1 cellular context compared by ENCODE assay signal in genomic region chr18:62693659-62694058, GRCh38.
TF ChIP-seq lines count a peak whose summit lies in the region.

No MANE protein-coding gene starts in this region.

TF ChIP-seq in HepG2, 621 proteins besides CTCF, POLR2A, EP300 and RAD21 (continued from another document and continues in another):
- no peak for TF ChIP-seq ZNF646 (CRISPR knock-in tag; IDR thresholded peaks at IDR 0.05)
- TF ChIP-seq EHMT2 (IDR thresholded peaks at IDR 0.05; ENCODE audit: borderline replicate concordance, low read depth, low read length) = no peak
- TF ChIP-seq KLF12 (CRISPR knock-in tag; IDR thresholded peaks at IDR 0.05; ENCODE audit: borderline replicate concordance) = no peak
- no peak for TF ChIP-seq SPEN (CRISPR knock-in tag; IDR thresholded peaks at IDR 0.05; ENCODE audit: low read depth)
- no peak for TF ChIP-seq PHF20 (CRISPR knock-in tag; IDR thresholded peaks at IDR 0.05)
- TF ChIP-seq NFIB (CRISPR knock-in tag; IDR thresholded peaks at IDR 0.05; ENCODE audit: borderline replicate concordance) = no peak
- peak; percentile 45; the same call in 1 of the 3 replicates for TF ChIP-seq MXI1 (IDR thresholded peaks at IDR 0.05; ENCODE audit: borderline replicate concordance, low read depth, low read length)
- no peak for TF ChIP-seq HDAC6 (IDR thresholded peaks at IDR 0.05; ENCODE audit: low read depth, low read length)
- TF ChIP-seq ISX (CRISPR knock-in tag; conservative IDR thresholded peaks at IDR 0.05) = no peak
- no peak for TF ChIP-seq KAT8 (CRISPR knock-in tag; IDR thresholded peaks at IDR 0.05)
- TF ChIP-seq, protein P1, sequence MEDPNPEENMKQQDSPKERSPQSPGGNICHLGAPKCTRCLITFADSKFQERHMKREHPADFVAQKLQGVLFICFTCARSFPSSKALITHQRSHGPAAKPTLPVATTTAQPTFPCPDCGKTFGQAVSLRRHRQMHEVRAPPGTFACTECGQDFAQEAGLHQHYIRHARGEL (CRISPR knock-in tag; IDR thresholded peaks at IDR 0.05) = no peak
- no peak for TF ChIP-seq ADNP (CRISPR knock-in tag; IDR thresholded peaks at IDR 0.05)
- peak; percentile 13; the same call in 1 of the 2 replicates for TF ChIP-seq HMG20A (CRISPR knock-in tag; IDR thresholded peaks at IDR 0.05; ENCODE audit: borderline replicate concordance)
- TF ChIP-seq RFX3 (CRISPR knock-in tag; IDR thresholded peaks at IDR 0.05) = no peak
- 0 out of 2 replicates have a peak, but pooled peaks have one; percentile 34 for TF ChIP-seq ELF3 (CRISPR knock-in tag; IDR thresholded peaks at IDR 0.05)
- TF ChIP-seq, protein P2, sequence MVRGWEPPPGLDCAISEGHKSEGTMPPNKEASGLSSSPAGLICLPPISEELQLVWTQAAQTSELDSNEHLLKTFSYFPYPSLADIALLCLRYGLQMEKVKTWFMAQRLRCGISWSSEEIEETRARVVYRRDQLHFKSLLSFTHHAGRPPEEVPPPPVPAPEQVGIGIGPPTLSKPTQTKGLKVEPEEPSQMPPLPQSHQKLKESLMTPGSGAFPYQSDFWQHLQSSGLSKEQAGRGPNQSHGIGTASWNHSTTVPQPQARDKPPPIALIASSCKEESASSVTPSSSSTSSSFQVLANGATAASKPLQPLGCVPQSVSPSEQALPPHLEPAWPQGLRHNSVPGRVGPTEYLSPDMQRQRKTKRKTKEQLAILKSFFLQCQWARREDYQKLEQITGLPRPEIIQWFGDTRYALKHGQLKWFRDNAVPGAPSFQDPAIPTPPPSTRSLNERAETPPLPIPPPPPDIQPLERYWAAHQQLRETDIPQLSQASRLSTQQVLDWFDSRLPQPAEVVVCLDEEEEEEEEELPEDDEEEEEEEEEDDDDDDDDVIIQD (CRISPR knock-in tag; IDR thresholded peaks at IDR 0.05; ENCODE audit: low read depth) = peak; percentile 78; the same call in 1 of the 2 replicates
- no peak for TF ChIP-seq NR2F6 (IDR thresholded peaks at IDR 0.05)
- TF ChIP-seq NR2F6 (CRISPR knock-in tag; IDR thresholded peaks at IDR 0.05) = peak; percentile 14; the same call in 1 of the 2 replicates
- TF ChIP-seq ZNF333 (CRISPR knock-in tag; IDR thresholded peaks at IDR 0.05; ENCODE audit: borderline replicate concordance) = no peak
- TF ChIP-seq PAXIP1 (CRISPR knock-in tag; conservative IDR thresholded peaks at IDR 0.05) = peak; percentile 65; the same call in 1 of the 2 replicates
- no peak for TF ChIP-seq RBAK (CRISPR knock-in tag; IDR thresholded peaks at IDR 0.05)
- TF ChIP-seq GLI4 (CRISPR knock-in tag; IDR thresholded peaks at IDR 0.05; ENCODE audit: borderline replicate concordance) = no peak
- TF ChIP-seq MED8 (CRISPR knock-in tag; IDR thresholded peaks at IDR 0.05; ENCODE audit: insufficient replicate concordance) = no peak
- TF ChIP-seq RXRB (CRISPR knock-in tag; IDR thresholded peaks at IDR 0.05; ENCODE audit: borderline replicate concordance) = peak; percentile 94
- TF ChIP-seq, protein P3, sequence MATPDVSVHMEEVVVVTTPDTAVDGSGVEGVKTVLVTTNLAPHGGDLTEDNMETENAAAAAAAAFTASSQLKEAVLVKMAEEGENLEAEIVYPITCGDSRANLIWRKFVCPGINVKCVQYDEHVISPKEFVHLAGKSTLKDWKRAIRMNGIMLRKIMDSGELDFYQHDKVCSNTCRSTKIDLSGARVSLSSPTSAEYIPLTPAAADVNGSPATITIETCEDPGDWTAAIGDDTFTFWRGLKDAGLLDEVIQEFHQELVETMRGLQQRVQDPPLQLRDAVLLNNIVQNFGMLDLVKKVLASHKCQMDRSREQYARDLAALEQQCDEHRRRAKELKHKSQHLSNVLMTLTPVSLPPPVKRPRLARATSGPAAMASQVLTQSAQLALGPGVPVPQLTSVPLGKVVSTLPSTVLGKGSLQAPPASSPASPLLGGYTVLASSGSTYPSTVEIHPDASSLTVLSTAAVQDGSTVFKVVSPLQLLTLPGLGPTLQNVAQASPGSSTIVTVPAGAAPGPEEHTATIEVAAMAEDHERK (CRISPR knock-in tag; IDR thresholded peaks at IDR 0.05; ENCODE audit: low read depth) = no peak
- TF ChIP-seq ZNF629 (CRISPR knock-in tag; conservative IDR thresholded peaks at IDR 0.05) = no peak
- no peak for TF ChIP-seq ZNF607 (CRISPR knock-in tag; IDR thresholded peaks at IDR 0.05; ENCODE audit: borderline replicate concordance)
- no peak for TF ChIP-seq ZC3H13 (CRISPR knock-in tag; IDR thresholded peaks at IDR 0.05)
- no peak for TF ChIP-seq CSRNP1 (CRISPR knock-in tag; IDR thresholded peaks at IDR 0.05)
- no peak for TF ChIP-seq ZNF136 (CRISPR knock-in tag; IDR thresholded peaks at IDR 0.05; ENCODE audit: low read depth)
- TF ChIP-seq ISL2 (CRISPR knock-in tag; IDR thresholded peaks at IDR 0.05) = no peak
- TF ChIP-seq ZNF232 (CRISPR knock-in tag; IDR thresholded peaks at IDR 0.05; ENCODE audit: borderline replicate concordance) = no peak
- TF ChIP-seq ZIK1 (CRISPR knock-in tag; IDR thresholded peaks at IDR 0.05; ENCODE audit: borderline replicate concordance, low read depth) = no peak
- TF ChIP-seq PRPF4 (IDR thresholded peaks at IDR 0.05; ENCODE audit: low read depth, low read length, poor library complexity, severe bottlenecking) = no peak
- TF ChIP-seq TRAFD1 (CRISPR knock-in tag; IDR thresholded peaks at IDR 0.05; ENCODE audit: borderline replicate concordance) = no peak
- TF ChIP-seq KAT7 (CRISPR knock-in tag; IDR thresholded peaks at IDR 0.05; ENCODE audit: borderline replicate concordance) = no peak
- no peak for TF ChIP-seq ZNF350 (CRISPR knock-in tag; IDR thresholded peaks at IDR 0.05; ENCODE audit: borderline replicate concordance, low read depth)
- no peak for TF ChIP-seq TFDP1 (CRISPR knock-in tag; IDR thresholded peaks at IDR 0.05; ENCODE audit: borderline replicate concordance)
- no peak for TF ChIP-seq TMF1 (CRISPR knock-in tag; IDR thresholded peaks at IDR 0.05; ENCODE audit: low read depth)
- peak; percentile 41; the same call in 1 of the 2 replicates for TF ChIP-seq NCOA2 (CRISPR knock-in tag; IDR thresholded peaks at IDR 0.05)
- no peak for TF ChIP-seq ZNF652 (CRISPR knock-in tag; IDR thresholded peaks at IDR 0.05; ENCODE audit: borderline replicate concordance, low read depth)
- no peak for TF ChIP-seq ZNF34 (CRISPR knock-in tag; IDR thresholded peaks at IDR 0.05; ENCODE audit: borderline replicate concordance)
- no peak for TF ChIP-seq ZBTB20 (CRISPR knock-in tag; IDR thresholded peaks at IDR 0.05; ENCODE audit: borderline replicate concordance, low read depth)
- peak; percentile 81 for TF ChIP-seq RARA (CRISPR knock-in tag; IDR thresholded peaks at IDR 0.05)
- TF ChIP-seq STAG1 (CRISPR knock-in tag; IDR thresholded peaks at IDR 0.05) = no peak
- no peak for TF ChIP-seq ZKSCAN8 (CRISPR knock-in tag; IDR thresholded peaks at IDR 0.05; ENCODE audit: borderline replicate concordance)
- no peak for TF ChIP-seq ZSCAN29 (CRISPR knock-in tag; conservative IDR thresholded peaks at IDR 0.05)
- no peak for TF ChIP-seq THYN1 (CRISPR knock-in tag; IDR thresholded peaks at IDR 0.05; ENCODE audit: borderline replicate concordance, low read depth)
